19 cellular contexts compared by ENCODE assay signal in genomic region chr11:17008099-17008498, GRCh38. TPM values are rescaled to one million over a fixed set of nuclear protein-coding genes. Genes with fewer than 3 reads are reported as not detected.
DNase-seq lines count a peak whose midpoint lies in the region; ATAC-seq and TF ChIP-seq lines count a peak whose summit lies in the region.
"Had no signal": no experiment of that assay in that cellular context is flagged by ENCODE, and none has a peak within 500 bp of the region (broad histone marks: within the 10 kb centered on the region; RNA-seq: fewer than 3 reads in every experiment).

No MANE protein-coding gene starts in this region.

- peak overlapping the region; percentile 74 to 77 for H3K27ac ChIP-seq in breast epithelium
- no peak overlapping the region for H3K27ac ChIP-seq in lung (ENCODE audit: low read depth in 1 of 2, low read length in 1 of 2)
- no peak overlapping the region for H3K27ac ChIP-seq in sigmoid colon
- H3K27ac ChIP-seq: C4-2B had no signal

- peak; percentile 10 for ATAC-seq in esophagus mucosa
- ATAC-seq in lung (ENCODE audit: insufficient read depth, low FRiP score), result no peak
- ATAC-seq in HG02571 (IDR thresholded peaks at IDR 0.05; ENCODE audit: unreplicated experiment), result no peak
- no peak for ATAC-seq in HG02642 (IDR thresholded peaks at IDR 0.05; ENCODE audit: poor library complexity, unreplicated experiment)

- no peak for TF ChIP-seq EP300 in sigmoid colon (IDR thresholded peaks at IDR 0.05)

- H3K36me3 ChIP-seq in breast epithelium (no peaks in the 10 kb centered on the region), lung (ENCODE audit: control insufficient read depth in 2 of 2, insufficient read depth in 2 of 2, low read length in 2 of 2) (no peaks in the 10 kb centered on the region), sigmoid colon (no peaks in the 10 kb centered on the region)

- DNase-seq in breast epithelium (ENCODE audit: low spot score in 2 of 2) (peak in 1 of 2 donors; percentile 83), lung (ENCODE audit: low spot score) (peak; percentile 45), sigmoid colon (peak; percentile 42)
- no peak for DNase-seq in central memory CD4-positive, alpha-beta T cell
- DNase-seq: ACHN, AML-193, DND-41, KG1, MV-4-11, NCI-H187, NCI-H2227 treated with DMSO at 0.1 percent for 48 hours, NCI-H510A treated with DMSO at 0.1 percent for 48 hours, NCI-H82, SIG-M5 had no signal

- H3K4me3 ChIP-seq in breast epithelium, result no peak overlapping the region
- no peak overlapping the region for H3K4me3 ChIP-seq in lung
- no peak overlapping the region for H3K4me3 ChIP-seq in sigmoid colon

- intact Hi-C loops in breast epithelium (cut with DNase I; ENCODE audit: low total_unique reads) (no loop called here), sigmoid colon (cut with DNase I) (no loop called here)

- TF ChIP-seq POLR2A in breast epithelium (IDR thresholded peaks at IDR 0.05) (no peak), sigmoid colon (IDR thresholded peaks at IDR 0.05) (no peak)

- H3K9me3 ChIP-seq in breast epithelium (no peaks in the 10 kb centered on the region), lung (ENCODE audit: control insufficient read depth in 2 of 2, insufficient read depth in 1 of 2, low read length in 1 of 2) (no peaks in the 10 kb centered on the region), sigmoid colon (no peaks in the 10 kb centered on the region)

- H3K4me1 ChIP-seq in breast epithelium, result peaks cover 0 to 5% of the 10 kb centered on the region in 2 donors
- peaks cover 0 to 4% of the 10 kb centered on the region in 2 donors for H3K4me1 ChIP-seq in lung (ENCODE audit: control insufficient read depth in 2 of 2, insufficient read depth in 2 of 2, low read length in 2 of 2)
- no peaks in the 10 kb centered on the region for H3K4me1 ChIP-seq in sigmoid colon

- no peaks in the 10 kb centered on the region for H3K27me3 ChIP-seq in breast epithelium
- H3K27me3 ChIP-seq in lung (ENCODE audit: control insufficient read depth, insufficient read depth), result no peaks in the 10 kb centered on the region
- peaks cover 0 to 1% (median 0%) of the 10 kb centered on the region in 3 donors for H3K27me3 ChIP-seq in sigmoid colon

- TF ChIP-seq CTCF in breast epithelium (IDR thresholded peaks at IDR 0.05) (no peak), lung (IDR thresholded peaks at IDR 0.05; ENCODE audit: control extremely low read depth, extremely low read depth) (no peak), sigmoid colon (IDR thresholded peaks at IDR 0.05) (no peak)

- WGBS in lung, 2 donors, result 92 to 95% methylated on average over 3 of the region's 3 CpGs
- WGBS in sigmoid colon, 2 donors, result 89 to 93% methylated on average over 3 of the region's 3 CpGs

RNA-seq across cellular contexts. Expression of gene PLEKHA7, which starts 6.1 kb away (rescaled TPM):
- 10 to 100 TPM in 2 of 3 donors, 1 to 10 TPM in 1; 9.8 to 54.6 (median 36.7) TPM for total RNA-seq in breast epithelium
- total RNA-seq in esophagus mucosa, result 48.2 TPM
- total RNA-seq in lung, result 10 to 100 TPM; 29.3 to 31.8 TPM
- polyA plus RNA-seq in lung, result 10 to 100 TPM; 13.3 to 13.6 TPM
- 10 to 100 TPM in 1 of 4 donors, 1 to 10 TPM in 3; 2.9 to 10.2 (median 4.2) TPM for total RNA-seq in sigmoid colon
- polyA plus RNA-seq in sigmoid colon, result 10 to 100 TPM; 28.2 to 45.3 (median 41.3) TPM
- total RNA-seq: RPMI7951 had no signal

Comparison
In these comparisons a context has a peak if more than half of its experiments do, and no peak if none do; other contexts are left out.
1. H3K27ac ChIP-seq: peak in breast epithelium (2 of 2); none in lung (0 of 2) and sigmoid colon (0 of 4).